ENCODE assay signal across 23 cellular contexts in the genomic region with DNA sequence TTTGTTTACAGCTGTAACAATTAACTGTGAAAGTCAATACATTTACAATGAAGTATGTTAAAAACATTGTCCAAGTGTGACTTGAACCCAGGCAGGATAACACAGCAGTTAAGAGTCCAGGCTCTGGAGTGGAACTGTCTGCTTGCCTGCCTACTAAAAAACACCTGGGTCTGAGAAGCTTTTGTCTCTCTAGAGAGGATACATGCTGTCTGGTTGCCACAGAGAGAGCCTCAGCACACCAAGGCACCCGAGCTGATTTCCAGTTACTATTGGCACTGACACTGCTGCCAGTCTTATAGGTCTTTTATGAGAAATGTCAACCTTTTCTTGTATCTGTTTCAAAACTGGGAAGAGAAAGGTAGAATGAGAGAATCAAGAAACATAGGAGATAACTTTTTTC.
"Had no signal": no experiment of that assay in that cellular context is flagged by ENCODE, and none has a peak within 500 bp of the region (broad histone marks: within the 10 kb centered on the region; RNA-seq: fewer than 3 reads in every experiment).

No MANE protein-coding gene starts in this region.

- H2AFZ ChIP-seq: PC-9 had no signal

- H3K9me3 Mint-ChIP-seq: activated naive CD4-positive, alpha-beta T cell treated with anti-CD3 and anti-CD28 coated beads, Interleukin-2, amount 50 U/mL, for 72 hours; brain; T-helper 1 cell treated with Interleukin-12 subunit alpha and Interleukin-12 subunit beta and Interleukin-4 antibody, amounts not matched to agents 30 μg/mL and 1 μg/mL, for 36 hours had no signal

- H3K27ac ChIP-seq: cardiac muscle cell, PC-9 had no signal

- H3K27ac Mint-ChIP-seq: activated CD8-positive, alpha-beta T cell treated with anti-CD3 and anti-CD28 coated beads, Interleukin-2, amount 10 ng/mL, durations not matched to agents 7 days and 5 days; activated naive CD4-positive, alpha-beta T cell treated with anti-CD3 and anti-CD28 coated beads, Interleukin-2, amount 50 U/mL, for 72 hours; T-helper 1 cell treated with Interleukin-12 subunit alpha and Interleukin-12 subunit beta and Interleukin-4 antibody, amounts not matched to agents 30 μg/mL and 1 μg/mL, for 36 hours had no signal

- ATAC-seq: activated CD8-positive, alpha-beta T cell treated with anti-CD3 and anti-CD28 coated beads, Interleukin-2, amount 10 ng/mL, durations not matched to agents 7 days and 5 days; activated naive CD4-positive, alpha-beta T cell treated with anti-CD3 and anti-CD28 coated beads, Interleukin-2, amount 50 U/mL, for 72 hours had no signal

- H3K4me3 Mint-ChIP-seq: activated CD8-positive, alpha-beta T cell treated with anti-CD3 and anti-CD28 coated beads, Interleukin-2, amount 10 ng/mL, durations not matched to agents 7 days and 5 days; brain; T-helper 1 cell treated with Interleukin-12 subunit alpha and Interleukin-12 subunit beta and Interleukin-4 antibody, amounts not matched to agents 30 μg/mL and 1 μg/mL, for 36 hours had no signal

- DNase-seq: activated CD4-positive, alpha-beta T cell treated with anti-CD3 and anti-CD28 coated beads for 48 hours; activated CD4-positive, alpha-beta T cell treated with anti-CD3 and anti-CD28 coated beads, Interleukin-2, amount 50 U/mL, for 4 hours; activated CD4-positive, CD25-positive, alpha-beta regulatory T cell treated with anti-CD3 and anti-CD28 coated beads, Interleukin-2, amount 50 U/mL, for 72 hours; activated CD8-positive, alpha-beta memory T cell treated with anti-CD3 and anti-CD28 coated beads, Interleukin-2, amount 50 U/mL, for 48 hours; activated CD8-positive, alpha-beta T cell treated with anti-CD3 and anti-CD28 coated beads, Interleukin-2, amount 10 ng/mL, durations not matched to agents 7 days and 5 days; activated naive CD4-positive, alpha-beta T cell; activated T-cell treated with anti-CD3 and anti-CD28 coated beads, Interleukin-2, amount 50 U/mL, for 1 hour; amygdala; KBM-7; NCI-H1048; NCI-H146; NCI-H187 treated with DMSO at 0.1 percent for 48 hours; NCI-H2081 treated with DMSO at 0.1 percent for 48 hours; NCI-H2171 treated with DMSO at 0.1 percent for 48 hours; NCI-H226; NCI-H510A treated with DMSO at 0.1 percent for 48 hours; NCI-H774; PC-9; SHP77 treated with DMSO at 0.1 percent for 48 hours had no signal

- H3K4me3 ChIP-seq: cardiac muscle cell, PC-9 had no signal

- H3K27me3 ChIP-seq: cardiac muscle cell had no signal

- H3K36me3 ChIP-seq: cardiac muscle cell had no signal

- H3K4me2 ChIP-seq: PC-9 had no signal

- H3K36me3 Mint-ChIP-seq: activated naive CD4-positive, alpha-beta T cell treated with anti-CD3 and anti-CD28 coated beads, Interleukin-2, amount 50 U/mL, for 72 hours; brain had no signal
